18 cellular contexts compared by ENCODE assay signal in the genomic region with DNA sequence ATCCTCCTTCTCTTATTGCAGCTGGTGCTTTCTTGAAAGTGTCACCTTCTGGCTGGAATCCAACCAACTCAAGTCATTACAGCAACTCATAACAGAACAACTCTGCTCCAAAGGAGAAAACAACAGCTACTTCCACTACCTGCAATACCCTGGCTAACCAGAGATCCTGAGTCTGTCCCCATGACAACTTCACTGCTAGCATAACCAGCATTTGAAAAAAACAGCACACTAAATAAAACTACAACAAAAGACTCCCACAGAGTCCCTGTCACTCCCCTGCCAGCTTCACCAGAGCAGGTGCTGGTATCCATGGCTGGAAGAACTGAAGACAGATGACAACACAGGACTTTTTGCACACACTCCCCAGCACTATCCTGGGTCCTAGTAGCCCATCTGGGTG.
DNase-seq lines count a peak whose midpoint lies in the region; ATAC-seq and TF ChIP-seq lines count a peak whose summit lies in the region.
"Had no signal": no experiment of that assay in that cellular context is flagged by ENCODE, and none has a peak within 500 bp of the region (broad histone marks: within the 10 kb centered on the region; RNA-seq: fewer than 3 reads in every experiment).

No MANE protein-coding gene starts in this region.

- no peak overlapping the region for H3K4me3 ChIP-seq in PC-3 (ENCODE audit: low read length)

- no peak overlapping the region; a peak in 1 of 7 replicates for H3K27ac Mint-ChIP-seq in H9
- peak overlapping the region; percentile 4 for H3K27ac Mint-ChIP-seq in neural crest cell (ENCODE audit: unreplicated experiment)
- H3K27ac Mint-ChIP-seq: CD8-positive, alpha-beta memory T cell; T-helper 2 cell treated with Interferon-gamma antibody and Interleukin-4, amounts not matched to agents 5 μg/mL and 100 μg/mL, for 36 hours had no signal

- no peak overlapping the region for H4K91ac ChIP-seq in H9 (ENCODE audit: insufficient read length, low read depth, low read length)

- no peak overlapping the region for H3K9ac ChIP-seq in H9 (ENCODE audit: extremely low read depth, insufficient read length, low read length)
- no peak overlapping the region for H3K9ac ChIP-seq in PC-3 (ENCODE audit: low read length)

- TF ChIP-seq CTCF in H9 (conservative IDR thresholded peaks at IDR 0.05) (no peak), neural crest cell (conservative IDR thresholded peaks at IDR 0.05) (no peak), PC-3 (conservative IDR thresholded peaks at IDR 0.05; ENCODE audit: low read depth, low read length) (no peak)

- H3K4ac ChIP-seq in H9 (ENCODE audit: low read depth, low read length), result no peak overlapping the region

- no peak overlapping the region for H4K5ac ChIP-seq in H9 (ENCODE audit: insufficient read length, low read depth, low read length)

- POLR2A ChIA-PET in PC-3 (lab: Charles Lee; ENCODE audit: unreplicated experiment), result no interaction called here

- H3K27me3 ChIP-seq in H9 (ENCODE audit: insufficient read depth, low read length) (no peaks in the 10 kb centered on the region), PC-3 (ENCODE audit: low read length) (no peaks in the 10 kb centered on the region)

- no peak overlapping the region for H3K14ac ChIP-seq in H9 (ENCODE audit: insufficient read depth, low read length)

- no peak overlapping the region for H2AK5ac ChIP-seq in H9 (ENCODE audit: insufficient read length, low read length)

- no peak overlapping the region for H2BK12ac ChIP-seq in H9 (ENCODE audit: insufficient read length, low read depth, low read length)

- ATAC-seq in HG02840 (IDR thresholded peaks at IDR 0.05; ENCODE audit: low FRiP score, unreplicated experiment) (no peak), PC-3 (no peak)
- ATAC-seq: Right ventricle myocardium inferior had no signal

- no peak overlapping the region for H2BK20ac ChIP-seq in H9 (ENCODE audit: low read depth, low read length, poor library complexity, severe bottlenecking)

- CTCF ChIA-PET in PC-3 (lab: Charles Lee), result no interaction called here

- BruUV-seq in PC-3 (replicated peaks; lab: Mats Ljungman, UMichigan), result no TSS peak

- no peak overlapping the region for H3T11ph ChIP-seq in H9 (ENCODE audit: low read length)

- H3K23me2 ChIP-seq in H9 (ENCODE audit: insufficient read length, low read depth, low read length, poor library complexity, severe bottlenecking), result no peaks in the 10 kb centered on the region

- H2AFZ ChIP-seq in H9 (ENCODE audit: low read length) (no peak overlapping the region), PC-3 (ENCODE audit: low read length) (no peak overlapping the region)

- intact Hi-C loops in PC-3 (cut with micrococcal nuclease), result no loop called here

- H3K4me1 ChIP-seq in H9 (ENCODE audit: insufficient read depth, low read length) (no peaks in the 10 kb centered on the region), PC-3 (ENCODE audit: insufficient read depth, low read length) (no peaks in the 10 kb centered on the region)

- H3K79me2 ChIP-seq in H9 (ENCODE audit: insufficient read depth, low read length) (no peaks in the 10 kb centered on the region), PC-3 (ENCODE audit: low read length) (no peaks in the 10 kb centered on the region)

- H3K4me2 ChIP-seq in H9 (ENCODE audit: insufficient read depth, insufficient read length, low read length), result no peak overlapping the region
- H3K4me2 ChIP-seq in PC-3 (ENCODE audit: low read length), result no peak overlapping the region

- no peak overlapping the region for H2BK120ac ChIP-seq in H9 (ENCODE audit: low read depth, low read length, poor library complexity, severe bottlenecking)

- no peak overlapping the region for H4K8ac ChIP-seq in H9 (replicated peaks; ENCODE audit: insufficient read length, low read depth, low read length)

- no peaks in the 10 kb centered on the region for H3K9me3 ChIP-seq in H9 (ENCODE audit: control insufficient read depth, low read depth, low read length)
- no peaks in the 10 kb centered on the region for H3K9me3 ChIP-seq in PC-3 (ENCODE audit: low read length)

- H2BK5ac ChIP-seq in H9 (ENCODE audit: insufficient read length, low read length), result no peak overlapping the region

- peaks cover 0 to 2% (median 0%) of the 10 kb centered on the region in 3 experiments; a peak in 3 of 7 replicates for H3K36me3 Mint-ChIP-seq in H9 (ENCODE audit: insufficient read depth in 1 of 3, low read depth in 3 of 3)
- H3K36me3 Mint-ChIP-seq in neural crest cell (ENCODE audit: low read depth), result peaks cover 4% of the 10 kb centered on the region
- H3K36me3 Mint-ChIP-seq: CD8-positive, alpha-beta memory T cell had no signal

- H4K20me1 ChIP-seq in H9 (ENCODE audit: control insufficient read depth, insufficient read depth, insufficient read length) (no peaks in the 10 kb centered on the region), PC-3 (ENCODE audit: low read length) (no peaks in the 10 kb centered on the region)

- H3K36me3 ChIP-seq in PC-3 (ENCODE audit: low read depth, low read length), result no peaks in the 10 kb centered on the region

- no peak overlapping the region for H2BK15ac ChIP-seq in H9 (ENCODE audit: low read depth, low read length)

- H3K9me3 Mint-ChIP-seq in H9, result peaks cover 9 to 15% of the 10 kb centered on the region in 2 experiments
- H3K9me3 Mint-ChIP-seq in neural crest cell, result peaks cover 17% of the 10 kb centered on the region

- no peak overlapping the region for H3K23ac ChIP-seq in H9 (ENCODE audit: insufficient read length, low read depth, low read length)

- H3K27ac ChIP-seq in H9 (ENCODE audit: insufficient read length, low read depth, low read length), result no peak overlapping the region
- H3K27ac ChIP-seq in PC-3 (ENCODE audit: low read length), result no peak overlapping the region

- H3K27me3 Mint-ChIP-seq in H9 (ENCODE audit: low read depth), result peaks cover 2% of the 10 kb centered on the region; the same call in 1 of the 2 replicates
- no peaks in the 10 kb centered on the region for H3K27me3 Mint-ChIP-seq in neural crest cell (ENCODE audit: low read depth)
- H3K27me3 Mint-ChIP-seq: CD8-positive, alpha-beta memory T cell had no signal

- H3F3A ChIP-seq in PC-3 (ENCODE audit: low read length, unreplicated experiment), result no peaks in the 10 kb centered on the region

- no peak overlapping the region for H3K56ac ChIP-seq in H9 (ENCODE audit: insufficient read length, low read depth, low read length)

- DNase-seq in H9 (peak; percentile 26), NCI-H2081 treated with DMSO at 0.1 percent for 48 hours (lab: John Stamatoyannopoulos, UW) (peak; percentile 74), NCI-H774 (lab: John Stamatoyannopoulos, UW) (peak; percentile 15), neural crest cell (ENCODE audit: low read depth, low spot score) (no peak), GM19238 (ENCODE audit: insufficient read length, low spot score) (no peak), PC-3 (no peak)
- DNase-seq: ACHN; C1 segment of cervical spinal cord; CD8-positive, alpha-beta memory T cell; DND-41; GOT3; NCI-H2029; NCI-H2227 treated with DMSO at 0.1 percent for 48 hours; NCI-H524 treated with DMSO at 0.1 percent for 48 hours; NK-92 treated with Interleukin-12 subunit alpha and Interleukin-12 subunit beta, amount 100 ng/mL, for 24 hours had no signal

- no peak overlapping the region for H3K18ac ChIP-seq in H9 (ENCODE audit: insufficient read length, low read depth, low read length)

- H3K79me1 ChIP-seq in H9 (ENCODE audit: insufficient read depth, low read depth, low read length, poor library complexity, severe bottlenecking), result no peaks in the 10 kb centered on the region

- H3K4me3 Mint-ChIP-seq in H9 (no peak overlapping the region), neural crest cell (no peak overlapping the region)
- H3K4me3 Mint-ChIP-seq: CD8-positive, alpha-beta memory T cell; T-helper 2 cell treated with Interferon-gamma antibody and Interleukin-4, amounts not matched to agents 5 μg/mL and 100 μg/mL, for 36 hours had no signal

- H3K9me2 ChIP-seq in PC-3 (replicated peaks; ENCODE audit: low read length), result no peaks in the 10 kb centered on the region

- H3K4me1 Mint-ChIP-seq in H9 (peaks cover 11 to 14% of the 10 kb centered on the region in 2 experiments), neural crest cell (peaks cover 6% of the 10 kb centered on the region)
- H3K4me1 Mint-ChIP-seq: CD8-positive, alpha-beta memory T cell had no signal

Comparison
In these comparisons a context has a peak if more than half of its experiments do, and no peak if none do; other contexts are left out.
1. DNase-seq: peak in H9 (single experiment), NCI-H2081 treated with DMSO at 0.1 percent for 48 hours (single experiment) and NCI-H774 (single experiment); none in neural crest cell (single experiment), GM19238 (single experiment) and PC-3 (single experiment).